Comparison of ENCODE assay signal across 30 cellular contexts in genomic region chr2:172079416-172079815, GRCh38. TPM values are rescaled to one million over a fixed set of nuclear protein-coding genes. Genes with fewer than 3 reads are reported as not detected.
"Had no signal": no experiment of that assay in that cellular context is flagged by ENCODE, and none has a peak within 500 bp of the region (broad histone marks: within the 10 kb centered on the region; RNA-seq: fewer than 3 reads in every experiment).

No MANE protein-coding gene starts in this region.

- H3K4me2 ChIP-seq: neural progenitor cell had no signal

- H3K27ac ChIP-seq: colonic mucosa, epithelial cell of prostate, gastrocnemius medialis, neural progenitor cell, ovary, psoas muscle, skin epidermis, spleen, suprapubic skin, transverse colon, upper lobe of right lung, uterus had no signal

- H3K36me3 ChIP-seq: colonic mucosa, gastrocnemius medialis, neural progenitor cell, ovary, spleen, suprapubic skin, transverse colon, upper lobe of right lung, uterus had no signal

- DNase-seq: colonic mucosa; effector CD8-positive, alpha-beta T cell; endodermal cell; foreskin fibroblast; gastrocnemius medialis; head of caudate nucleus; midbrain; ovary; psoas muscle; stimulated activated CD4-positive, alpha-beta T cell treated with anti-CD3 and anti-CD28 coated beads, Interleukin-15, amount 100 ng/mL, for 24 hours; stimulated activated CD4-positive, alpha-beta T cell treated with anti-CD3 and anti-CD28 coated beads, Interleukin-2, amount 100 ng/mL, for 48 hours; stimulated activated naive CD8-positive, alpha-beta T cell treated with anti-CD3 and anti-CD28 coated beads, Interleukin-15, amount 100 ng/mL, for 72 hours; transverse colon; upper lobe of right lung; uterus had no signal

- H3K9me3 Mint-ChIP-seq: dendritic cell treated with granulocyte-macrophage colony-stimulating factor and Interleukin-4, amounts not matched to agents 40 ng/mL and 50 ng/mL, for 4 days; endodermal cell; stimulated activated naive CD8-positive, alpha-beta T cell treated with anti-CD3 and anti-CD28 coated beads, Interleukin-15, amount 100 ng/mL, for 72 hours had no signal

- ATAC-seq: esophagus mucosa; gastrocnemius medialis; left lobe of liver; psoas muscle; right cardiac atrium; stimulated activated naive CD8-positive, alpha-beta T cell treated with anti-CD3 and anti-CD28 coated beads, Interleukin-15, amount 100 ng/mL, for 72 hours; upper lobe of right lung had no signal

- H3K4me3 Mint-ChIP-seq: endodermal cell had no signal

- H3K27ac Mint-ChIP-seq: endodermal cell; nephron; neural progenitor cell; stimulated activated naive CD8-positive, alpha-beta T cell treated with anti-CD3 and anti-CD28 coated beads, Interleukin-15, amount 100 ng/mL, for 72 hours had no signal

- H3K4me3 ChIP-seq: colonic mucosa, gastrocnemius medialis, lung, neural progenitor cell, ovary, psoas muscle, skin epidermis, suprapubic skin, transverse colon, upper lobe of right lung, uterus had no signal

- H2AFZ ChIP-seq: neural progenitor cell had no signal

- H3K9me3 ChIP-seq: colonic mucosa, gastrocnemius medialis, ovary, psoas muscle, suprapubic skin, transverse colon, upper lobe of right lung, uterus had no signal

RNA-seq across cellular contexts. Expression of gene DLX1, which starts 5.9 kb away (rescaled TPM):
- total RNA-seq: endodermal cell; esophagus mucosa; glomerular endothelial cell; left lobe of liver; liver; lung; naive thymus-derived CD4-positive, alpha-beta T cell; renal cortical epithelial cell; spleen; transverse colon; upper lobe of right lung had no signal

RNA-seq across cellular contexts. Expression of gene DLX2, which starts 23.3 kb away (rescaled TPM):
- total RNA-seq: colonic mucosa, esophagus mucosa, gastrocnemius medialis, left lobe of liver, liver, psoas muscle, renal cortical epithelial cell, right cardiac atrium, spleen, upper lobe of right lung, uterus had no signal
